8 cellular contexts compared by ENCODE assay signal in the genomic region with DNA sequence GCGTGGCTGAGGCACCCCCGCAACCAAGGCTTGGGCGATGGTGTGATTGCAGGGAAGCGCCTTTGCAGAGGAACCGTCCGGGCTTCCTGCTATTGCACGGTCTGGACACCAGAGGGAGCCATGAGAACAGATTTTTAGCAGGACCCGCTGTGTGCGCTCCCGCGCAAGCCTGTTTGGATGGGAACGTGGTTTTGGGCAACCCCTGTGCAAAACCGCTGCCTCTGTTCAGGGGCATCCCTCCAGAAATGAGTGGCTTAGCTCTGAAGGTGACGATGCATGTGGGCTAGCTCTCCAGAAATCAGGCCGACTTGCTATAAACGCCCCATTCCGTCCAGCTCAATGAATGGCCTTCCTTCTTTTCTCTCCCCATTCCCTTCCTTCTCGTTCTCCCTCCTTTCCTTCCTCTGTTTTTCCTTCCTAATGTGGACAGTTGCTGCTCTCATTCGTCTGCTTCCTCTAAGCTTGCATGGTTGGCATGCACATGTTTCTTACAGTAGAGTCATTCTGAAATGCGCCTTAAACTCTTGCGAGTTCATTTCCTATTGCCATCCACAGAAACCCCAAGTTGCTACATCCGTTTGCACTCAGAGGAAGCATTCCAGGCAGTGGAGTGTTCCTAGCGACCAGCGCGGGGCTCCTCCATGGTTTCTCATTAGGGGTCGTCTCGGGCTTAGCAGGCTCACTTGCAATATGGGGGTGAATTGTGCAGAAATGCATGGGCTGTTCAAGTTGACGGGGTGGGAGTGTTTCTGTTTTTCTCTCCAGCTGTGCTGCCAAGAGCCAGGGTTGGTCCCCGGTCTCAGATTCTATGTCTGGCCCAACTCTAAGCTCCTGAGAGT.
DNase-seq lines count a peak whose midpoint lies in the region; ATAC-seq and TF ChIP-seq lines count a peak whose summit lies in the region.

No MANE protein-coding gene starts in this region.

- no peaks in the 10 kb centered on the region for H3K4me1 ChIP-seq in adrenal gland (replicated peaks in 1 of 2)
- peaks cover 0 to 10% of the 10 kb centered on the region in 2 donors for H3K4me1 ChIP-seq in right atrium auricular region
- no peaks in the 10 kb centered on the region for H3K4me1 ChIP-seq in rectal smooth muscle tissue (ENCODE audit: control insufficient read depth, insufficient read depth, low read length)
- H3K4me1 ChIP-seq in vagina, result no peaks in the 10 kb centered on the region

- peak; percentile 42 for DNase-seq in KG1 (lab: John Stamatoyannopoulos, UW)
- peak; percentile 58 for DNase-seq in SKM-1 treated with dmso at 0.1 percent for 144 hours (lab: John Stamatoyannopoulos, UW; ENCODE audit: unreplicated experiment)
- peak; percentile 27 to 83 (median 70) for DNase-seq in adrenal gland
- peak; percentile 60 for DNase-seq in right atrium auricular region (ENCODE audit: low spot score)
- no peak for DNase-seq in vagina (ENCODE audit: extremely low spot score in 2 of 2)

- no peaks in the 10 kb centered on the region for H3K27me3 ChIP-seq in adrenal gland
- no peaks in the 10 kb centered on the region for H3K27me3 ChIP-seq in right atrium auricular region
- no peaks in the 10 kb centered on the region for H3K27me3 ChIP-seq in rectal smooth muscle tissue (ENCODE audit: control insufficient read depth, insufficient read depth, low read length)
- H3K27me3 ChIP-seq in vagina, result no peaks in the 10 kb centered on the region

- H3K36me3 ChIP-seq in adrenal gland (replicated peaks in 1 of 2) (no peaks in the 10 kb centered on the region), right atrium auricular region (no peaks in the 10 kb centered on the region), rectal smooth muscle tissue (ENCODE audit: control insufficient read depth, insufficient read depth, low read length) (no peaks in the 10 kb centered on the region), vagina (no peaks in the 10 kb centered on the region)

- H3K27ac ChIP-seq in C4-2B, result no peak overlapping the region
- H3K27ac ChIP-seq in adrenal gland, result no peak overlapping the region
- no peak overlapping the region for H3K27ac ChIP-seq in right atrium auricular region
- H3K27ac ChIP-seq in rectal smooth muscle tissue (ENCODE audit: low read depth, low read length), result no peak overlapping the region
- no peak overlapping the region for H3K27ac ChIP-seq in vagina

- intact Hi-C loops in adrenal gland (cut with DNase I), result no loop called here
- intact Hi-C loops in vagina (cut with DNase I), result loop anchor here (10.0 kb wide), 1 partner anchor 905 kb away; no protein-coding TSS in a partner anchor

- TF ChIP-seq POLR2A in adrenal gland (IDR thresholded peaks at IDR 0.05), result no peak
- TF ChIP-seq POLR2A in vagina (IDR thresholded peaks at IDR 0.05), result no peak

- peak; percentile 55 for ATAC-seq in GM19438 (IDR thresholded peaks at IDR 0.05; ENCODE audit: low read depth, unreplicated experiment)

- no peaks in the 10 kb centered on the region for H3K9me3 ChIP-seq in adrenal gland (replicated peaks in 1 of 3)
- H3K9me3 ChIP-seq in right atrium auricular region, result no peaks in the 10 kb centered on the region
- H3K9me3 ChIP-seq in vagina, result no peaks in the 10 kb centered on the region

- H3K9ac ChIP-seq in rectal smooth muscle tissue (ENCODE audit: low read length), result no peak overlapping the region

- TF ChIP-seq CTCF in C4-2B (conservative IDR thresholded peaks at IDR 0.05), result peak; percentile 83
- TF ChIP-seq CTCF in adrenal gland (IDR thresholded peaks at IDR 0.05), result peak; percentile 62 to 89 (median 81)
- TF ChIP-seq CTCF in right atrium auricular region (IDR thresholded peaks at IDR 0.05), result peak; percentile 85 to 92
- peak; percentile 59 to 78 (median 68) for TF ChIP-seq CTCF in vagina (IDR thresholded peaks at IDR 0.05)

- WGBS in adrenal gland, 4 donors, result 12 to 20% (median 13%) methylated on average over 13 to 29 of the region's 29 CpGs

- H3K4me3 ChIP-seq in adrenal gland (no peak overlapping the region), right atrium auricular region (peak overlapping the region in 1 of 2 donors; percentile 19), rectal smooth muscle tissue (ENCODE audit: low read length) (peak overlapping the region; percentile 49), vagina (peak overlapping the region in 1 of 2 donors; percentile 15)

Comparison
In these comparisons a context has a peak if more than half of its experiments do, and no peak if none do; other contexts are left out.
1. DNase-seq: peak in KG1 (single experiment), SKM-1 treated with dmso at 0.1 percent for 144 hours (single experiment), adrenal gland (7 of 7) and right atrium auricular region (single experiment); none in vagina (0 of 2).
2. Peak in every context shown above with its lines, with median percentiles within 50 percentile points of each other: CTCF ChIP-seq.